ENCODE assay signal across 13 cellular contexts in genomic region chr7:132117181-132117580, GRCh38.
DNase-seq lines count a peak whose midpoint lies in the region; ATAC-seq and TF ChIP-seq lines count a peak whose summit lies in the region.
"Had no signal": no experiment of that assay in that cellular context is flagged by ENCODE, and none has a peak within 500 bp of the region (broad histone marks: within the 10 kb centered on the region; RNA-seq: fewer than 3 reads in every experiment).

No MANE protein-coding gene starts in this region.

- 70% methylated on average over 3 of the region's 3 CpGs for WGBS in esophagus muscularis mucosa

- H3K9me3 ChIP-seq in adipocyte (ENCODE audit: control insufficient read depth, low read length) (no peaks in the 10 kb centered on the region), esophagus muscularis mucosa (no peaks in the 10 kb centered on the region)

- ATAC-seq in foreskin keratinocyte (peak; percentile 82), GM19467 (IDR thresholded peaks at IDR 0.05; ENCODE audit: unreplicated experiment) (no peak), HG02970 (IDR thresholded peaks at IDR 0.05; ENCODE audit: low FRiP score, unreplicated experiment) (no peak)

- peaks cover 3% of the 10 kb centered on the region for H3K9me3 Mint-ChIP-seq in glutamatergic neuron (ENCODE audit: unreplicated experiment)
- H3K9me3 Mint-ChIP-seq: activated naive CD4-positive, alpha-beta T cell treated with anti-CD3 and anti-CD28 coated beads, Interleukin-2, amount 50 U/mL, for 24 hours; type B pancreatic cell had no signal

- peaks cover 12% of the 10 kb centered on the region for H3K4me1 ChIP-seq in adipocyte (ENCODE audit: control insufficient read depth, insufficient read depth, low read length)
- peaks cover 15% of the 10 kb centered on the region for H3K4me1 ChIP-seq in foreskin keratinocyte
- H3K4me1 ChIP-seq in esophagus muscularis mucosa: no peaks in the 10 kb centered on the region

- H3K36me3 Mint-ChIP-seq in glutamatergic neuron (ENCODE audit: unreplicated experiment): no peaks in the 10 kb centered on the region
- H3K36me3 Mint-ChIP-seq: activated naive CD4-positive, alpha-beta T cell treated with anti-CD3 and anti-CD28 coated beads, Interleukin-2, amount 50 U/mL, for 24 hours; type B pancreatic cell had no signal

- intact Hi-C loops in esophagus muscularis mucosa (cut with DNase I): no loop called here

- no peak overlapping the region for H3K9ac ChIP-seq in adipocyte (ENCODE audit: low read length)

- H3K4me3 ChIP-seq in adipocyte (ENCODE audit: low read length) (no peak overlapping the region), esophagus muscularis mucosa (no peak overlapping the region)
- H3K4me3 ChIP-seq: SK-N-MC had no signal

- H3K4me3 Mint-ChIP-seq in glutamatergic neuron (ENCODE audit: unreplicated experiment): no peak overlapping the region
- H3K4me3 Mint-ChIP-seq: activated naive CD4-positive, alpha-beta T cell treated with anti-CD3 and anti-CD28 coated beads, Interleukin-2, amount 50 U/mL, for 24 hours; type B pancreatic cell had no signal

- H3K27ac ChIP-seq in foreskin keratinocyte (peak overlapping the region; percentile 27), esophagus muscularis mucosa (replicated peaks in 1 of 4) (no peak overlapping the region)
- H3K27ac ChIP-seq: SK-N-MC, WERI-Rb-1 had no signal

- peaks cover 10% of the 10 kb centered on the region for H3K27me3 Mint-ChIP-seq in glutamatergic neuron (ENCODE audit: unreplicated experiment)

- no peak for TF ChIP-seq EP300 in esophagus muscularis mucosa (IDR thresholded peaks at IDR 0.05)

- in situ Hi-C loops in ACHN (cut with HindIII; ENCODE audit: low pct_ligation_motif_present, low pct_unique_long_range_greater_than_20kb, low sequenced_read_pairs): no loop called here

- H3K27me3 ChIP-seq in adipocyte (replicated peaks; ENCODE audit: control insufficient read depth, insufficient read depth, low read length): no peaks in the 10 kb centered on the region
- no peaks in the 10 kb centered on the region for H3K27me3 ChIP-seq in foreskin keratinocyte
- H3K27me3 ChIP-seq in esophagus muscularis mucosa: no peaks in the 10 kb centered on the region

- H3K27ac Mint-ChIP-seq in glutamatergic neuron (ENCODE audit: unreplicated experiment): no peak overlapping the region
- H3K27ac Mint-ChIP-seq: activated naive CD4-positive, alpha-beta T cell treated with anti-CD3 and anti-CD28 coated beads, Interleukin-2, amount 50 U/mL, for 24 hours had no signal

- H3K36me3 ChIP-seq in adipocyte (ENCODE audit: control insufficient read depth, insufficient read depth, low read length, severe bottlenecking) (no peaks in the 10 kb centered on the region), esophagus muscularis mucosa (no peaks in the 10 kb centered on the region)
- H3K36me3 ChIP-seq: WERI-Rb-1 had no signal

- TF ChIP-seq POLR2A in esophagus muscularis mucosa (IDR thresholded peaks at IDR 0.05; ENCODE audit: low read depth): no peak

- DNase-seq in ACHN (peak; percentile 68), HK-2 (ENCODE audit: unreplicated experiment) (peak; percentile 10), adipocyte (ENCODE audit: low read depth) (peak; percentile 22), foreskin keratinocyte (peak; percentile 66 to 79), esophagus muscularis mucosa (ENCODE audit: extremely low spot score) (no peak), glutamatergic neuron (no peak)
- DNase-seq: NK-92 treated with Interleukin-12 subunit alpha and Interleukin-12 subunit beta, amount 100 ng/mL, for 24 hours; WERI-Rb-1 had no signal

- peaks cover 18% of the 10 kb centered on the region for H3K4me1 Mint-ChIP-seq in glutamatergic neuron (ENCODE audit: low read depth, unreplicated experiment)
- H3K4me1 Mint-ChIP-seq: activated naive CD4-positive, alpha-beta T cell treated with anti-CD3 and anti-CD28 coated beads, Interleukin-2, amount 50 U/mL, for 24 hours had no signal

- TF ChIP-seq CTCF in foreskin keratinocyte (conservative IDR thresholded peaks at IDR 0.05) (no peak), esophagus muscularis mucosa (IDR thresholded peaks at IDR 0.05) (no peak), glutamatergic neuron (IDR thresholded peaks at IDR 0.05; ENCODE audit: partially characterized antibody, unreplicated experiment) (no peak)

Comparison
In these comparisons a context has a peak if more than half of its experiments do, and no peak if none do; other contexts are left out.
1. DNase-seq: peak in ACHN (single experiment), HK-2 (single experiment), adipocyte (single experiment) and foreskin keratinocyte (2 of 2); none in esophagus muscularis mucosa (single experiment) and glutamatergic neuron (single experiment).